Comparison of ENCODE assay signal across 8 cellular contexts in genomic region chr20:36093025-36093803, GRCh38.
DNase-seq lines count a peak whose midpoint lies in the region; ATAC-seq and TF ChIP-seq lines count a peak whose summit lies in the region.

No MANE protein-coding gene starts in this region.

- no peaks in the 10 kb centered on the region for H3K36me3 Mint-ChIP-seq in stimulated activated naive CD8-positive, alpha-beta T cell treated with anti-CD3 and anti-CD28 coated beads, Interleukin-15, Interleukin-2, amounts not matched to agents 100 ng/mL and 50 ng/mL, for 24 hours (ENCODE audit: low read depth)

- DNase-seq in BJ (ENCODE audit: low read depth) (no peak), OCI-M1 (lab: John Stamatoyannopoulos, UW) (no peak)
- peak; percentile 48 to 50 for DNase-seq in activated CD4-positive, alpha-beta T cell treated with anti-CD3 and anti-CD28 coated beads, Interleukin-2, amount 50 U/mL, for 48 hours

- peaks cover 36% of the 10 kb centered on the region for H3K27me3 Mint-ChIP-seq in stimulated activated naive CD8-positive, alpha-beta T cell treated with anti-CD3 and anti-CD28 coated beads, Interleukin-15, Interleukin-2, amounts not matched to agents 100 ng/mL and 50 ng/mL, for 24 hours

- H3K9me3 Mint-ChIP-seq in stimulated activated naive CD8-positive, alpha-beta T cell treated with anti-CD3 and anti-CD28 coated beads, Interleukin-15, Interleukin-2, amounts not matched to agents 100 ng/mL and 50 ng/mL, for 24 hours = no peaks in the 10 kb centered on the region

- peak overlapping the region; percentile 86 for H2AFZ ChIP-seq in KMS-11 (ENCODE audit: low read depth)

- peak overlapping the region; percentile 23; the same call in 1 of the 2 replicates for H3K9ac ChIP-seq in KMS-11
- H3K9ac ChIP-seq in duodenal mucosa (ENCODE audit: low read depth in 1 of 2, low read length in 2 of 2) = peak overlapping the region; percentile 61 to 85

- H3K27ac ChIP-seq in KMS-11 (no peak overlapping the region), duodenal mucosa (ENCODE audit: low read depth, low read length) (peak overlapping the region; percentile 74), mesodermal cell (ENCODE audit: low read depth, low read length, severe bottlenecking) (no peak overlapping the region)

- CTCF ChIA-PET in BJ (lab: Yijun Ruan, JAX) = no interaction called here

- 1 to 4% methylated on average over 15 to 40 of the region's 78 CpGs for WGBS in mesodermal cell (ENCODE audit: insufficient coverage in 2 of 2), 2 experiments

- no peaks in the 10 kb centered on the region for H3K9me3 ChIP-seq in duodenal mucosa (ENCODE audit: control insufficient read depth in 1 of 2, low read length in 2 of 2)
- H3K9me3 ChIP-seq in mesodermal cell (ENCODE audit: control insufficient read depth, low read length) = no peaks in the 10 kb centered on the region

- no peaks in the 10 kb centered on the region for H4K20me1 ChIP-seq in KMS-11 (ENCODE audit: insufficient read depth)

- H3K27ac Mint-ChIP-seq in stimulated activated naive CD8-positive, alpha-beta T cell treated with anti-CD3 and anti-CD28 coated beads, Interleukin-15, Interleukin-2, amounts not matched to agents 100 ng/mL and 50 ng/mL, for 24 hours = peak overlapping the region; percentile 59

- H3K36me3 ChIP-seq in BJ (ENCODE audit: control insufficient read depth, insufficient read depth, low read length) (no peaks in the 10 kb centered on the region), KMS-11 (ENCODE audit: insufficient read depth) (no peaks in the 10 kb centered on the region), duodenal mucosa (ENCODE audit: control insufficient read depth in 1 of 2, insufficient read depth in 2 of 2, low read length in 2 of 2) (no peaks in the 10 kb centered on the region), mesodermal cell (ENCODE audit: control insufficient read depth, insufficient read depth, low read length) (no peaks in the 10 kb centered on the region)

- POLR2A ChIA-PET in BJ (lab: Charles Lee) = interaction anchor here (0.6 kb wide), 1 partner anchor 100 kb away, joined by 6 read pairs; no protein-coding TSS in a partner anchor

- H3K4me1 Mint-ChIP-seq in stimulated activated naive CD8-positive, alpha-beta T cell treated with anti-CD3 and anti-CD28 coated beads, Interleukin-15, Interleukin-2, amounts not matched to agents 100 ng/mL and 50 ng/mL, for 24 hours (ENCODE audit: low read depth) = peaks cover 20% of the 10 kb centered on the region

- no peak for ATAC-seq in HG02678 (IDR thresholded peaks at IDR 0.05; ENCODE audit: unreplicated experiment)

- H3K27me3 ChIP-seq in BJ (ENCODE audit: control insufficient read depth, insufficient read depth, low read length) (peaks cover 10% of the 10 kb centered on the region), KMS-11 (ENCODE audit: insufficient read depth, low read depth) (peaks cover 18% of the 10 kb centered on the region; the same call in 1 of the 2 replicates), duodenal mucosa (ENCODE audit: control insufficient read depth in 1 of 2, insufficient read depth in 2 of 2, low read length in 2 of 2) (peaks cover 3 to 7% of the 10 kb centered on the region in 2 donors)

- H3K4me3 Mint-ChIP-seq in stimulated activated naive CD8-positive, alpha-beta T cell treated with anti-CD3 and anti-CD28 coated beads, Interleukin-15, Interleukin-2, amounts not matched to agents 100 ng/mL and 50 ng/mL, for 24 hours = peak overlapping the region; percentile 95

- TF ChIP-seq CTCF in BJ (IDR thresholded peaks at IDR 0.05; ENCODE audit: insufficient read depth, low read depth, low read length) (no peak), KMS-11 (conservative IDR thresholded peaks at IDR 0.05; ENCODE audit: low read depth, low read length) (no peak)

- no peaks in the 10 kb centered on the region for H3K79me2 ChIP-seq in KMS-11 (ENCODE audit: insufficient read depth, low read depth)

- H3K4me3 ChIP-seq in BJ (ENCODE audit: low read depth, low read length) (peak overlapping the region; percentile 63), KMS-11 (IDR thresholded peaks at IDR 0.05; ENCODE audit: insufficient read depth, low read depth, low read length) (no peak overlapping the region), duodenal mucosa (ENCODE audit: low read depth in 1 of 2, low read length in 2 of 2) (peak overlapping the region; percentile 83 to 99), mesodermal cell (ENCODE audit: extremely low read depth, insufficient read depth, low read length, poor library complexity, severe bottlenecking) (peak overlapping the region; percentile 48)

- H3K4me2 ChIP-seq in KMS-11 = peak overlapping the region; percentile 98

- H3K4me1 ChIP-seq in KMS-11 (ENCODE audit: low read depth, poor library complexity, severe bottlenecking) (peaks cover 47% of the 10 kb centered on the region), duodenal mucosa (ENCODE audit: control insufficient read depth in 1 of 2, insufficient read depth in 2 of 2, low read length in 2 of 2) (peaks cover 35 to 39% of the 10 kb centered on the region in 2 donors), mesodermal cell (ENCODE audit: control insufficient read depth, insufficient read depth, low read length, poor library complexity, severe bottlenecking) (peaks cover 24% of the 10 kb centered on the region)

Comparison
In these comparisons a context has a peak if more than half of its experiments do, and no peak if none do; other contexts are left out.
1. DNase-seq: peak in activated CD4-positive, alpha-beta T cell treated with anti-CD3 and anti-CD28 coated beads, Interleukin-2, amount 50 U/mL, for 48 hours (2 of 2); none in BJ (single experiment) and OCI-M1 (single experiment).